Comparison of ENCODE assay signal across 1 cellular context in genomic region chr5:98209418-98209817, GRCh38.
"Had no signal": no experiment of that assay in that cellular context is flagged by ENCODE, and none has a peak within 500 bp of the region (broad histone marks: within the 10 kb centered on the region; RNA-seq: fewer than 3 reads in every experiment).

No MANE protein-coding gene starts in this region.

- ATAC-seq: GM12878 had no signal

- H3K4me3 ChIP-seq: GM12878 had no signal
